Comparison of ENCODE assay signal across 8 cellular contexts in genomic region chr20:52410182-52410647, GRCh38.
DNase-seq lines count a peak whose midpoint lies in the region.

No MANE protein-coding gene starts in this region.

- peak; percentile 93 for DNase-seq in M059J (ENCODE audit: low read depth)
- DNase-seq in activated CD8-positive, alpha-beta memory T cell treated with anti-CD3 and anti-CD28 coated beads for 4 hours (ENCODE audit: low read depth in 2 of 2): peak; percentile 6 to 28
- DNase-seq in head of caudate nucleus: peak in 25 of 42 donors; percentile 5 to 58 (median 24)
- DNase-seq in stimulated activated CD8-positive, alpha-beta memory T cell treated with anti-CD3 and anti-CD28 coated beads, Interleukin-4, amount 100 ng/mL, for 48 hours: peak; percentile 36
- no peak for DNase-seq in SIG-M5 (lab: John Stamatoyannopoulos, UW)
- no peak for DNase-seq in C1 segment of cervical spinal cord (lab: John Stamatoyannopoulos, UW)
- DNase-seq in G401 (ENCODE audit: low spot score): no peak
- DNase-seq in NCI-H1436 treated with DMSO at 0.1 percent for 48 hours (lab: John Stamatoyannopoulos, UW): no peak

- intact Hi-C loops in head of caudate nucleus (cut with DNase I): no loop called here

- in situ Hi-C loops in G401 (cut with HindIII; ENCODE audit: low sequenced_read_pairs): no loop called here

Comparison
In these comparisons a context has a peak if more than half of its experiments do, and no peak if none do; other contexts are left out.
1. DNase-seq: peak in M059J (single experiment), activated CD8-positive, alpha-beta memory T cell treated with anti-CD3 and anti-CD28 coated beads for 4 hours (2 of 2), head of caudate nucleus (25 of 42) and stimulated activated CD8-positive, alpha-beta memory T cell treated with anti-CD3 and anti-CD28 coated beads, Interleukin-4, amount 100 ng/mL, for 48 hours (single experiment); none in SIG-M5 (single experiment), C1 segment of cervical spinal cord (0 of 14), G401 (single experiment) and NCI-H1436 treated with DMSO at 0.1 percent for 48 hours (single experiment).